In genomic region chr4:152382057-152382785, GRCh38 we compare ENCODE assay signal across 11 cellular contexts.
DNase-seq lines count a peak whose midpoint lies in the region; ATAC-seq and TF ChIP-seq lines count a peak whose summit lies in the region.
"Had no signal": no experiment of that assay in that cellular context is flagged by ENCODE, and none has a peak within 500 bp of the region (broad histone marks: within the 10 kb centered on the region; RNA-seq: fewer than 3 reads in every experiment).

No MANE protein-coding gene starts in this region.

- no peak overlapping the region for H3K4me3 Mint-ChIP-seq in chondrocyte (ENCODE audit: unreplicated experiment)

- H2AFZ ChIP-seq in osteoblast (ENCODE audit: low read length): no peak overlapping the region

- peaks cover 10% of the 10 kb centered on the region for H3K4me1 Mint-ChIP-seq in chondrocyte (ENCODE audit: low read depth)

- DNase-seq in chondrocyte (ENCODE audit: low spot score) (no peak), osteoblast (ENCODE audit: insufficient read length, low spot score, missing footprints) (no peak), Peyer's patch (no peak), iPS-NIHi7 (ENCODE audit: extremely low spot score) (no peak), NCI-H1694 treated with DMSO at 0.1 percent for 48 hours (lab: John Stamatoyannopoulos, UW) (no peak)
- DNase-seq: NCI-H524 had no signal

- no peak for TF ChIP-seq POLR2A in Peyer's patch (IDR thresholded peaks at IDR 0.05)

- H3K4me2 ChIP-seq in osteoblast (ENCODE audit: insufficient read depth, low read length): peak overlapping the region; percentile 71

- peaks cover 14% of the 10 kb centered on the region for H3K79me2 ChIP-seq in osteoblast (ENCODE audit: insufficient read depth, low read length)

- H3K27me3 Mint-ChIP-seq in chondrocyte (ENCODE audit: low read depth): no peaks in the 10 kb centered on the region

- no peaks in the 10 kb centered on the region for H3K36me3 ChIP-seq in osteoblast (ENCODE audit: insufficient read depth, low read length)
- no peaks in the 10 kb centered on the region for H3K36me3 ChIP-seq in Peyer's patch
- H3K36me3 ChIP-seq: breast epithelium, neutrophil had no signal

- H3K4me1 ChIP-seq in osteoblast (ENCODE audit: insufficient read depth, low read length) (no peaks in the 10 kb centered on the region), Peyer's patch (peaks cover 0 to 4% (median 0%) of the 10 kb centered on the region in 4 donors)
- H3K4me1 ChIP-seq: breast epithelium had no signal

- no peaks in the 10 kb centered on the region for H4K20me1 ChIP-seq in osteoblast (ENCODE audit: insufficient read depth, low read length)

- H3K9me3 ChIP-seq in osteoblast (ENCODE audit: low read depth, low read length) (no peaks in the 10 kb centered on the region), Peyer's patch (no peaks in the 10 kb centered on the region)
- H3K9me3 ChIP-seq: breast epithelium, neutrophil had no signal

- peak overlapping the region; percentile 59 for H3K27ac Mint-ChIP-seq in chondrocyte (ENCODE audit: unreplicated experiment)

- H3K27me3 ChIP-seq in osteoblast (ENCODE audit: insufficient read depth, low read length) (no peaks in the 10 kb centered on the region), Peyer's patch (no peaks in the 10 kb centered on the region)
- H3K27me3 ChIP-seq: breast epithelium, neutrophil had no signal

- H3K4me3 ChIP-seq in osteoblast (ENCODE audit: insufficient read depth, low read length) (no peak overlapping the region), Peyer's patch (no peak overlapping the region)
- H3K4me3 ChIP-seq: breast epithelium had no signal

- no peak overlapping the region for H3K27ac ChIP-seq in osteoblast (ENCODE audit: low read depth, low read length)
- peak overlapping the region in 1 of 4 donors; percentile 32 for H3K27ac ChIP-seq in Peyer's patch
- H3K27ac ChIP-seq: breast epithelium, neutrophil had no signal

- H3K9me3 Mint-ChIP-seq in chondrocyte (ENCODE audit: low read depth): no peaks in the 10 kb centered on the region

- TF ChIP-seq CTCF in chondrocyte (IDR thresholded peaks at IDR 0.05) (no peak), osteoblast (IDR thresholded peaks at IDR 0.05; ENCODE audit: extremely low read depth, low read depth, low read length) (no peak), Peyer's patch (IDR thresholded peaks at IDR 0.05) (no peak)

- ATAC-seq in GM18498 (IDR thresholded peaks at IDR 0.05; ENCODE audit: unreplicated experiment) (peak; percentile 63), HG03135 (IDR thresholded peaks at IDR 0.05; ENCODE audit: unreplicated experiment) (peak; percentile 53), HG03025 (IDR thresholded peaks at IDR 0.05; ENCODE audit: low FRiP score, unreplicated experiment) (no peak)

- no peaks in the 10 kb centered on the region for H3K36me3 Mint-ChIP-seq in chondrocyte (ENCODE audit: low read depth)
